23 cellular contexts compared by ENCODE assay signal in genomic region chr5:53858700-53859456, GRCh38.
DNase-seq lines count a peak whose midpoint lies in the region; ATAC-seq, FAIRE-seq and TF ChIP-seq lines count a peak whose summit lies in the region.
"Had no signal": no experiment of that assay in that cellular context is flagged by ENCODE, and none has a peak within 500 bp of the region (broad histone marks: within the 10 kb centered on the region; RNA-seq: fewer than 3 reads in every experiment).

No MANE protein-coding gene starts in this region.

- H3K79me1 ChIP-seq in H9 (ENCODE audit: insufficient read depth, low read depth, low read length, poor library complexity, severe bottlenecking) = no peaks in the 10 kb centered on the region

- H2BK12ac ChIP-seq in H9 (ENCODE audit: insufficient read length, low read depth, low read length) = no peak overlapping the region

- H3K4me1 Mint-ChIP-seq in H9 = 0 out of 4 replicates have a peak, but pooled peaks cover 0 to 5% of the 10 kb centered on the region in 2 experiments
- H3K4me1 Mint-ChIP-seq: B cell had no signal

- H3K27ac ChIP-seq in H9 (ENCODE audit: insufficient read length, low read depth, low read length) (no peak overlapping the region), MM.1S (ENCODE audit: low read length) (no peak overlapping the region), Peyer's patch (no peak overlapping the region)
- H3K27ac ChIP-seq: 22Rv1; A549; BLaER1 treated with 17β-estradiol and CSF1 and Interleukin-3, amounts not matched to agents 10 nM and 100 nM; C4-2B had no signal

- H3K4ac ChIP-seq in H9 (ENCODE audit: low read depth, low read length) = no peak overlapping the region

- ATAC-seq in Right ventricle myocardium inferior = no peak
- ATAC-seq in left cardiac atrium = no peak
- ATAC-seq: A549; CD8-positive, alpha-beta T cell had no signal

- no peaks in the 10 kb centered on the region for H3K79me2 ChIP-seq in H9 (ENCODE audit: insufficient read depth, low read length)
- no peaks in the 10 kb centered on the region for H3K79me2 ChIP-seq in MM.1S (ENCODE audit: low read length)

- no peak overlapping the region for H3K4me3 Mint-ChIP-seq in H9
- H3K4me3 Mint-ChIP-seq: B cell; CD4-positive, alpha-beta T cell; CD8-positive, alpha-beta T cell had no signal

- H3K9ac ChIP-seq in H9 (ENCODE audit: extremely low read depth, insufficient read length, low read length) = no peak overlapping the region
- H3K9ac ChIP-seq in MM.1S (ENCODE audit: low read length) = no peak overlapping the region
- H3K9ac ChIP-seq: BLaER1 treated with 17β-estradiol and CSF1 and Interleukin-3, amounts not matched to agents 10 nM and 100 nM had no signal

- H3K56ac ChIP-seq in H9 (ENCODE audit: insufficient read length, low read depth, low read length) = no peak overlapping the region

- H3K4me2 ChIP-seq in H9 (ENCODE audit: insufficient read depth, insufficient read length, low read length) = no peak overlapping the region
- H3K4me2 ChIP-seq in MM.1S (ENCODE audit: low read depth, low read length) = no peak overlapping the region
- H3K4me2 ChIP-seq: A549; BLaER1 treated with 17β-estradiol and CSF1 and Interleukin-3, amounts not matched to agents 10 nM and 100 nM had no signal

- no peak overlapping the region for H2BK120ac ChIP-seq in H9 (ENCODE audit: low read depth, low read length, poor library complexity, severe bottlenecking)

- FAIRE-seq in HTR-8/SVneo (lab: Jason Lieb, UNC) (peak; percentile 70), bronchial epithelial cell (lab: Jason Lieb, UNC) (peak; percentile 84)
- FAIRE-seq: A549, D721Med, G401.6, GM12891, GM19239 had no signal

- no peak overlapping the region for H3K23ac ChIP-seq in H9 (ENCODE audit: insufficient read length, low read depth, low read length)

- H2AK5ac ChIP-seq in H9 (ENCODE audit: insufficient read length, low read length) = no peak overlapping the region

- no peak overlapping the region for H2AFZ ChIP-seq in H9 (ENCODE audit: low read length)
- no peak overlapping the region for H2AFZ ChIP-seq in MM.1S (ENCODE audit: low read length)

- H4K20me1 ChIP-seq in H9 (ENCODE audit: control insufficient read depth, insufficient read depth, insufficient read length) (no peaks in the 10 kb centered on the region), MM.1S (ENCODE audit: insufficient read depth, low read length) (no peaks in the 10 kb centered on the region)
- H4K20me1 ChIP-seq: BLaER1 treated with 17β-estradiol and CSF1 and Interleukin-3, amounts not matched to agents 10 nM and 100 nM had no signal

- H3K4me1 ChIP-seq in H9 (ENCODE audit: insufficient read depth, low read length) (no peaks in the 10 kb centered on the region), MM.1S (ENCODE audit: low read length) (no peaks in the 10 kb centered on the region), Peyer's patch (no peaks in the 10 kb centered on the region)
- H3K4me1 ChIP-seq: A549; BLaER1 treated with 17β-estradiol and CSF1 and Interleukin-3, amounts not matched to agents 10 nM and 100 nM; Caco-2 had no signal

- peaks cover 15 to 41% (median 20%) of the 10 kb centered on the region in 3 experiments for H3K36me3 Mint-ChIP-seq in H9 (ENCODE audit: insufficient read depth in 1 of 3, low read depth in 3 of 3)
- H3K36me3 Mint-ChIP-seq: CD8-positive, alpha-beta T cell had no signal

- H2BK15ac ChIP-seq in H9 (ENCODE audit: low read depth, low read length) = no peak overlapping the region

- H2BK20ac ChIP-seq in H9 (ENCODE audit: low read depth, low read length, poor library complexity, severe bottlenecking) = no peak overlapping the region

- H3K9me3 ChIP-seq in H9 (ENCODE audit: control insufficient read depth, low read depth, low read length) = peaks cover 9% of the 10 kb centered on the region
- no peaks in the 10 kb centered on the region for H3K9me3 ChIP-seq in MM.1S (replicated peaks; ENCODE audit: insufficient read depth, low read length)
- H3K9me3 ChIP-seq in Peyer's patch = peaks cover 0 to 4% (median 0%) of the 10 kb centered on the region in 4 donors
- H3K9me3 ChIP-seq: A549 had no signal

- no peak for TF ChIP-seq POLR2A in Peyer's patch (IDR thresholded peaks at IDR 0.05)

- H3K23me2 ChIP-seq in H9 (ENCODE audit: insufficient read length, low read depth, low read length, poor library complexity, severe bottlenecking) = no peaks in the 10 kb centered on the region

- no peak for TF ChIP-seq CTCF in H9 (conservative IDR thresholded peaks at IDR 0.05)
- no peak for TF ChIP-seq CTCF in bronchial epithelial cell (IDR thresholded peaks at IDR 0.05; ENCODE audit: insufficient read depth, low read length, severe bottlenecking)
- TF ChIP-seq CTCF in MM.1S (IDR thresholded peaks at IDR 0.05; ENCODE audit: low read length) = no peak
- no peak for TF ChIP-seq CTCF in Peyer's patch (IDR thresholded peaks at IDR 0.05)

- intact Hi-C loops in Right ventricle myocardium inferior (cut with DNase I) = no loop called here
- intact Hi-C loops in left cardiac atrium (cut with DNase I) = no loop called here

- no peaks in the 10 kb centered on the region for H3K27me3 Mint-ChIP-seq in H9 (ENCODE audit: low read depth)
- H3K27me3 Mint-ChIP-seq: B cell had no signal

- peak; percentile 37 for DNase-seq in Right ventricle myocardium inferior (ENCODE audit: missing footprints)
- no peak for DNase-seq in left cardiac atrium
- no peak for DNase-seq in H9
- DNase-seq in HTR-8/SVneo (ENCODE audit: insufficient read length, low spot score) = no peak
- DNase-seq in bronchial epithelial cell (ENCODE audit: low read depth) = no peak
- DNase-seq in MM.1S = no peak
- no peak for DNase-seq in Peyer's patch
- DNase-seq: AML-193; Caco-2; Calu3; CD4-positive, alpha-beta T cell; CD8-positive, alpha-beta T cell; DMS79 treated with DMSO at 0.1 percent for 48 hours; GF-D8 had no signal

- H2BK5ac ChIP-seq in H9 (ENCODE audit: insufficient read length, low read length) = no peak overlapping the region

- H3F3A ChIP-seq in MM.1S (ENCODE audit: insufficient read depth, low read length) = no peaks in the 10 kb centered on the region

- H3T11ph ChIP-seq in H9 (ENCODE audit: low read length) = no peak overlapping the region

- H3K9me3 Mint-ChIP-seq in H9 = peaks cover 30 to 34% of the 10 kb centered on the region in 2 experiments

- H3K36me3 ChIP-seq in bronchial epithelial cell (ENCODE audit: control insufficient read depth, insufficient read depth, low read length) (no peaks in the 10 kb centered on the region), MM.1S (replicated peaks; ENCODE audit: insufficient read depth, low read length) (no peaks in the 10 kb centered on the region), Peyer's patch (no peaks in the 10 kb centered on the region)
- H3K36me3 ChIP-seq: BLaER1 treated with 17β-estradiol and CSF1 and Interleukin-3, amounts not matched to agents 10 nM and 100 nM had no signal

- H4K5ac ChIP-seq in H9 (ENCODE audit: insufficient read length, low read depth, low read length) = peak overlapping the region; percentile 59

- H3K14ac ChIP-seq in H9 (ENCODE audit: insufficient read depth, low read length) = no peak overlapping the region

- no peaks in the 10 kb centered on the region for H3K27me3 ChIP-seq in H9 (ENCODE audit: insufficient read depth, low read length)
- H3K27me3 ChIP-seq in bronchial epithelial cell (ENCODE audit: control insufficient read depth, insufficient read depth, low read length) = no peaks in the 10 kb centered on the region
- H3K27me3 ChIP-seq in MM.1S (replicated peaks; ENCODE audit: insufficient read depth, low read length) = no peaks in the 10 kb centered on the region
- no peaks in the 10 kb centered on the region for H3K27me3 ChIP-seq in Peyer's patch
- H3K27me3 ChIP-seq: BLaER1 treated with 17β-estradiol and CSF1 and Interleukin-3, amounts not matched to agents 10 nM and 100 nM had no signal

- no CpG with 5 or more reads among the region's 17 CpGs for WGBS in H9 (ENCODE audit: extremely low coverage, insufficient read length, low lambda C conversion rate)

- no peak overlapping the region for H4K8ac ChIP-seq in H9 (replicated peaks; ENCODE audit: insufficient read length, low read depth, low read length)

- no peak overlapping the region for H3K4me3 ChIP-seq in bronchial epithelial cell (ENCODE audit: low read depth, low read length)
- H3K4me3 ChIP-seq in MM.1S (ENCODE audit: low read length) = no peak overlapping the region
- H3K4me3 ChIP-seq in Peyer's patch = no peak overlapping the region
- H3K4me3 ChIP-seq: A549; BLaER1 treated with 17β-estradiol and CSF1 and Interleukin-3, amounts not matched to agents 10 nM and 100 nM had no signal

- H3K9me2 ChIP-seq in MM.1S (replicated peaks; ENCODE audit: insufficient read depth, low read length) = no peaks in the 10 kb centered on the region

- H3K27ac Mint-ChIP-seq in H9 = no peak overlapping the region
- H3K27ac Mint-ChIP-seq: B cell; CD4-positive, alpha-beta T cell; CD8-positive, alpha-beta T cell had no signal

- no peak overlapping the region for H3K18ac ChIP-seq in H9 (ENCODE audit: insufficient read length, low read depth, low read length)

- no peak overlapping the region for H4K91ac ChIP-seq in H9 (ENCODE audit: insufficient read length, low read depth, low read length)
